ENCODE assay signal across 8 cellular contexts in the genomic region with DNA sequence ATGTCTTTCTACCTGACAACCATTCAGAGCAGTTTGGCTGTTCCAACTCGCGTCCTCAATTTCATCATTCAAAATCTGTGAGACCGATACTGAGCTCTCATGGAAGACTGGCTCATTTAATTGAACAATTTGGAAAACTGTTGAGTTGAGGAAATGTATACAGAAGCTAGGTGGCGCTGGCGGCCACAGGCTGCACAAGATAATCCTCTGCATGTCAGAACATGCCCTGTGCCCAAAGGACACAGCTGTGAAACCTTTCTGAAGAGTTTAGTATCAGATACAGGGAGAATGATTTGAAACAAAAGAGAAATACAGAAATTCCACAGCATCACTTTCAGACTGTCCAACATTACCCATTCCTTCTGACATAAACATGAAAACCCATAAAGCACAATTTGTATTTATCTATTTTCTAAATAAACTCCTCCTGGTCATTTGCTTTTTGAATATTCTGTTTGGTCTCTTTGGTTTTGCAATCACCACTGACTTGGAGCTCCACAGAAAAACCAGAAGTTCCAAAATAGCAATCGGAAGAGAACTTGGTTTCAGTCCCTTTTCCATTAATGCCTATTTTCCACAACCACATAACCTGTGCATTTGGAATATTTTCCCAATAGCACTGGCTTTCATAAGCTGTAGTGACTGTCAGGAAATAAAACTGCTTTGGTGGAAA.
A peak's percentile ranks its signal among the peaks of the same experiment; 100 is the strongest.
DNase-seq lines count a peak whose midpoint lies in the region; ATAC-seq and TF ChIP-seq lines count a peak whose summit lies in the region.

No MANE protein-coding gene starts in this region.

- no peaks in the 10 kb centered on the region for H3K36me3 Mint-ChIP-seq in activated naive CD8-positive, alpha-beta T cell treated with anti-CD3 and anti-CD28 coated beads for 36 hours

- peaks cover 1% of the 10 kb centered on the region for H3K9me3 Mint-ChIP-seq in activated naive CD8-positive, alpha-beta T cell treated with anti-CD3 and anti-CD28 coated beads for 36 hours

- H3K27me3 Mint-ChIP-seq in activated naive CD8-positive, alpha-beta T cell treated with anti-CD3 and anti-CD28 coated beads for 36 hours: peaks cover 7% of the 10 kb centered on the region

- peak overlapping the region; percentile 52 for H3K4me2 ChIP-seq in DOHH2 (ENCODE audit: low read length)

- no peak overlapping the region for H3K4me3 Mint-ChIP-seq in activated naive CD8-positive, alpha-beta T cell treated with anti-CD3 and anti-CD28 coated beads for 36 hours

- ATAC-seq in GM19467 (IDR thresholded peaks at IDR 0.05; ENCODE audit: unreplicated experiment) (peak; percentile 75), HG03469 (IDR thresholded peaks at IDR 0.05; ENCODE audit: unreplicated experiment) (peak; percentile 94), heart right ventricle (peak; percentile 78 to 92 (median 87))

- H3K27me3 ChIP-seq in DOHH2 (ENCODE audit: control insufficient read depth, low read length): no peaks in the 10 kb centered on the region
- H3K27me3 ChIP-seq in heart right ventricle: no peaks in the 10 kb centered on the region
- H3K27me3 ChIP-seq in prostate gland (replicated peaks; ENCODE audit: insufficient read depth): no peaks in the 10 kb centered on the region

- H3K4me3 ChIP-seq in DOHH2 (ENCODE audit: low read length) (peak overlapping the region; percentile 23; the same call in 1 of the 2 replicates), heart right ventricle (no peak overlapping the region), prostate gland (no peak overlapping the region)

- H3K36me3 ChIP-seq in DOHH2 (ENCODE audit: control insufficient read depth, low read length) (no peaks in the 10 kb centered on the region), heart right ventricle (no peaks in the 10 kb centered on the region), prostate gland (no peaks in the 10 kb centered on the region)

- intact Hi-C loops in heart right ventricle (cut with DNase I): loop anchor here (1.0 to 10.0 kb wide), 11 partner anchors 35 to 1018 kb away; a partner anchor contains a TSS
- intact Hi-C loops in prostate gland (cut with DNase I): loop anchor here (5.0 kb wide), 1 partner anchor 35 kb away; no protein-coding TSS in a partner anchor

- H3K79me2 ChIP-seq in DOHH2 (ENCODE audit: control insufficient read depth, low read length): no peaks in the 10 kb centered on the region

- H3F3A ChIP-seq in DOHH2 (ENCODE audit: control insufficient read depth, insufficient read depth): no peaks in the 10 kb centered on the region

- TF ChIP-seq POLR2A in prostate gland (IDR thresholded peaks at IDR 0.05): no peak

- H3K9me2 ChIP-seq in DOHH2 (replicated peaks; ENCODE audit: control insufficient read depth, low read length): no peaks in the 10 kb centered on the region

- peak; percentile 66 for DNase-seq in NCI-H446 treated with DMSO at 0.1 percent for 48 hours (lab: John Stamatoyannopoulos, UW)
- peak; percentile 26 for DNase-seq in activated naive CD8-positive, alpha-beta T cell treated with anti-CD3 and anti-CD28 coated beads for 36 hours
- DNase-seq in heart right ventricle: peak; percentile 65 to 78
- peak; percentile 60 for DNase-seq in prostate gland (ENCODE audit: low spot score)
- no peak for DNase-seq in effector CD8-positive, alpha-beta T cell (lab: John Stamatoyannopoulos, UW)

- WGBS in heart right ventricle, 2 donors: 10 to 18% methylated on average over 6 of the region's 6 CpGs
- 19% methylated on average over 6 of the region's 6 CpGs for WGBS in prostate gland

- peak overlapping the region; percentile 60 for H3K27ac ChIP-seq in DOHH2 (ENCODE audit: low read depth, low read length)
- H3K27ac ChIP-seq in heart right ventricle: peak overlapping the region; percentile 5 to 82 (median 50)
- no peak overlapping the region for H3K27ac ChIP-seq in prostate gland

- TF ChIP-seq CTCF in DOHH2 (IDR thresholded peaks at IDR 0.05; ENCODE audit: low read depth, low read length, poor library complexity, severe bottlenecking): peak; percentile 93
- peak; percentile 74 to 92 (median 88) for TF ChIP-seq CTCF in heart right ventricle (IDR thresholded peaks at IDR 0.05)
- TF ChIP-seq CTCF in prostate gland (IDR thresholded peaks at IDR 0.05): peak; percentile 65 to 87 (median 81)

- H3K27ac Mint-ChIP-seq in activated naive CD8-positive, alpha-beta T cell treated with anti-CD3 and anti-CD28 coated beads for 36 hours: no peak overlapping the region

- no peaks in the 10 kb centered on the region for H3K9me3 ChIP-seq in DOHH2 (ENCODE audit: control insufficient read depth, insufficient read depth, low read length)
- no peaks in the 10 kb centered on the region for H3K9me3 ChIP-seq in heart right ventricle
- H3K9me3 ChIP-seq in prostate gland: no peaks in the 10 kb centered on the region

- no peaks in the 10 kb centered on the region for H4K20me1 ChIP-seq in DOHH2 (ENCODE audit: control insufficient read depth, insufficient read depth, low read depth, low read length)

- H3K4me1 Mint-ChIP-seq in activated naive CD8-positive, alpha-beta T cell treated with anti-CD3 and anti-CD28 coated beads for 36 hours: peaks cover 12% of the 10 kb centered on the region

- H3K4me1 ChIP-seq in DOHH2 (ENCODE audit: control insufficient read depth, low read length) (peaks cover 66% of the 10 kb centered on the region), heart right ventricle (peaks cover 15 to 40% (median 35%) of the 10 kb centered on the region in 9 donors), prostate gland (replicated peaks) (no peaks in the 10 kb centered on the region)

Comparison
In these comparisons a context has a peak if more than half of its experiments do, and no peak if none do; other contexts are left out.
1. H3K27ac ChIP-seq: peak in DOHH2 (single experiment) and heart right ventricle (10 of 10); none in prostate gland (0 of 2).
2. Peak in every context shown above with its lines, with median percentiles within 50 percentile points of each other: CTCF ChIP-seq and ATAC-seq.